ENCODE assay signal across 24 cellular contexts in the genomic region with DNA sequence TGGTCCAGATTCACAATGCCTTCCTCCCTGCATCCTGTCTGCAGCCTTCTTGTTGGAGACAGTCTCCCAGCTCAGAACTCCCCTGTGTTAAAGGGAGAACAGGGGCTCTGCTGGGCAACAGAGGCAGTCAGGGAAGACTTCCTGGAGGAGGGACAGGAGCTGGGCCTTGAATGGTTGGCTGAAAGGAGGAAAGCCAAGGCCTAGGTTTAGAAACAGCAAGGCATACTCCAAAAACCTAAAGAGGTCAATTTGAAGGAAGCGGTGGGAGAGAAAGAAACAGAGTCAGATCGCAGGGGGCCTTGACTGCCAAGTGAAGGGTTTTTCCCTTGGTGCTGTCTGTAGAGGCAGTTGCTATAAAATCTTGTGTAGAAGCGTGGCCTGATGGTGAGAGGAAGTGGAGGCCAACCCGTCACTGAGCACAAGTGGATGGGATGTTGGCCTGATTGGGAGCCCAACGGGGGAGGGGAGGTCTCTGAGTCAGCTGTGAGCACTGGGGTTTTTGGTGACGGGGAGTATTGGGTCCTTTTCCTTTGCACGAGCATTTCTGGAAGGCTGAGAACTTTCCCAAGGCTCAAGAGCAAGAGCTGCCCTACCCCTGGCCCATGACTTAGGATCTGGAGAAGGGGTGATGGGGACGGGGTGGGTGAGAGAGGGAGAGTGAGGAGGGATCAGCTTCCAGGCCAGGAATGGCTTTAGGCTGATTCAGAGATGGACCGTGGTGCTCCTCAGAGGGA. TPM values are rescaled to one million over a fixed set of nuclear protein-coding genes. Genes with fewer than 3 reads are reported as not detected.
"Had no signal": no experiment of that assay in that cellular context is flagged by ENCODE, and none has a peak within 500 bp of the region (broad histone marks: within the 10 kb centered on the region; RNA-seq: fewer than 3 reads in every experiment).

No MANE protein-coding gene starts in this region.

- H3K27ac ChIP-seq: body of pancreas, epithelial cell of prostate, lower lobe of right lung, prostate gland, right atrium auricular region, skin epidermis, thoracic aorta, VCaP had no signal

- H3K36me3 ChIP-seq: lower lobe of right lung, prostate gland, right atrium auricular region, thoracic aorta had no signal

- H3K9me3 ChIP-seq: body of pancreas, lower lobe of right lung, prostate gland, right atrium auricular region, thoracic aorta had no signal

- H3K4me3 ChIP-seq: body of pancreas, lower lobe of right lung, prostate gland, right atrium auricular region, skin epidermis, thoracic aorta had no signal

- H3K4me1 ChIP-seq: lower lobe of right lung, prostate gland, right atrium auricular region had no signal

- DNase-seq: activated CD4-positive, CD25-positive, alpha-beta regulatory T cell treated with anti-CD3 and anti-CD28 coated beads, Interleukin-2, amount 50 U/mL, for 72 hours; activated CD8-positive, alpha-beta memory T cell treated with anti-CD3 and anti-CD28 coated beads for 24 hours; activated naive CD4-positive, alpha-beta T cell treated with Interleukin-2 at 50 U/mL for 16 hours; activated naive CD8-positive, alpha-beta T cell treated with anti-CD3 and anti-CD28 coated beads, Interleukin-2, amount 10 ng/mL, durations not matched to agents 7 days and 5 days; amygdala; body of pancreas; caudate nucleus; endodermal cell; foreskin melanocyte; glutamatergic neuron; hippocampal formation; lower lobe of right lung; stimulated activated CD4-positive, alpha-beta T cell treated with anti-CD3 and anti-CD28 coated beads, Interleukin-15, amount 100 ng/mL, for 24 hours; stimulated activated CD4-positive, alpha-beta T cell treated with anti-CD3 and anti-CD28 coated beads, Interleukin-4, amount 100 ng/mL, for 1 hour; T-helper 1 cell; T1000 had no signal

- H3K27me3 ChIP-seq: body of pancreas, right atrium auricular region had no signal

- ATAC-seq: body of pancreas; lower lobe of right lung; stimulated activated effector memory CD8-positive, alpha-beta T cell treated with anti-CD3 and anti-CD28 coated beads, Interleukin-12 subunit alpha, Interleukin-12 subunit beta, amount 100 ng/mL, for 72 hours had no signal

RNA-seq across cellular contexts. Expression of gene ALX4, which starts 41.7 kb away (rescaled TPM):
- total RNA-seq: activated naive CD8-positive, alpha-beta T cell treated with anti-CD3 and anti-CD28 coated beads, Interleukin-2, amount 10 ng/mL, durations not matched to agents 7 days and 5 days; body of pancreas; endodermal cell; lower lobe of right lung; thoracic aorta; ureter had no signal
